Comparison of ENCODE assay signal across 1 cellular context in the genomic region with DNA sequence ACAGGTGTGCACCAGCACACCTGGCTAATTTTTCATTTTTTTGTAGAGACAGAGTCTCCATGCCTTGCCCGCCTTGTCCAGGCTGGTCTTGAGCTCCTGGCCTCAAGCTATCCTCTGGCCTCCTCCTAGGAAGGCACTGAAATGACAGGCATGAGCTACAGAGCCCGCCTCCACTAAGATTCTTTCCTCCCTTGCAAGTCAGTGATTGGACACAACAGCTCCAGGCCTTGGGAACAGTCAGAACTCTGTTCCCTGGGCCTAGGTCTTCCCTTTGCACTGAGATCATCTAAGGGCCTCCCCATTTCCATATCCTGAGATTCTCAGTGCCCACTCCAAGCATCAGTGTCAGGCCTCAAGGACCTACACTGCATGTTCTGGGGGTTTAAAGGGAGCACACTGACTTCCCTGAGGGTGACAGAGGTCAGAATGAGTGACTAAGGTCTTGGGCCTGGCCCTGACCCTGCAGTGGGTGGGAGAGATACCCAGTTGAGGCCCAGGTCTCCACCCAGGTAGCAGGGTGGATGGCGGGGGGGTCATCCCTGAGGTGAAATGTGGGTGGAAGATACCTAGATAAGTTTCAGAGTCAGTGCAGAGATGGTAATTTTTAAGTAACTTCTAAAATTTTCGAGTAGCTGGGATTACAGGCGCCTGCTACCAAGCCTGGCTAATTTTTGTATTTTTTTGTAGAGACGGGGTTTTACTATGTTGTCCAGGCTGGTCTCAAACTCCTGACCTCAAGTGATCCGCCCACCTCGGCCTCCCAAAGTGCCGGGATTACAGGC.
A peak's percentile ranks its signal among the peaks of the same experiment; 100 is the strongest.
TF ChIP-seq lines count a peak whose summit lies in the region.

No MANE protein-coding gene starts in this region.

TF ChIP-seq in K562, 482 proteins besides CTCF, POLR2A, EP300 and RAD21 (continues in another document):
- TF ChIP-seq MIER1 (IDR thresholded peaks at IDR 0.05; ENCODE audit: low read depth) (no peak), TAF15 (IDR thresholded peaks at IDR 0.05; ENCODE audit: low read depth, low read length) (no peak), DNMT1 (IDR thresholded peaks at IDR 0.05) (no peak), MXI1 (IDR thresholded peaks at IDR 0.05; ENCODE audit: low read depth, low read length) (no peak), ZBTB2 (IDR thresholded peaks at IDR 0.05) (no peak), ZNF3 (CRISPR knock-in tag; IDR thresholded peaks at IDR 0.05) (no peak), KDM2B (CRISPR knock-in tag; IDR thresholded peaks at IDR 0.05) (no peak), SMAD3 (CRISPR knock-in tag; conservative IDR thresholded peaks at IDR 0.05) (no peak), EGR1 (conservative IDR thresholded peaks at IDR 0.05) (peak; percentile 70), SMARCE1 (IDR thresholded peaks at IDR 0.05) (no peak), HMBOX1 (IDR thresholded peaks at IDR 0.05) (0 out of 2 replicates have a peak, but pooled peaks have one; percentile 12), NFIX (CRISPR knock-in tag; IDR thresholded peaks at IDR 0.05; ENCODE audit: low read depth) (no peak), E2F1 (CRISPR knock-in tag; IDR thresholded peaks at IDR 0.05) (no peak), MEF2D (tag; conservative IDR thresholded peaks at IDR 0.05; ENCODE audit: low read depth) (no peak), STAG1 (CRISPR knock-in tag; IDR thresholded peaks at IDR 0.05; ENCODE audit: borderline replicate concordance) (no peak), NFRKB (IDR thresholded peaks at IDR 0.05; ENCODE audit: low read depth) (peak; percentile 26; the same call in 1 of the 2 replicates), NCOR1 (IDR thresholded peaks at IDR 0.05) (no peak), ZBTB49 (CRISPR knock-in tag; IDR thresholded peaks at IDR 0.05; ENCODE audit: borderline replicate concordance) (no peak), FIP1L1 (IDR thresholded peaks at IDR 0.05; ENCODE audit: low read depth, low read length, poor library complexity, severe bottlenecking) (no peak), ARID2 (IDR thresholded peaks at IDR 0.05) (no peak), ETV1 (tag; conservative IDR thresholded peaks at IDR 0.05; ENCODE audit: low read depth) (no peak), TCF3 (CRISPR knock-in tag; IDR thresholded peaks at IDR 0.05) (no peak), ETS2 (tag; IDR thresholded peaks at IDR 0.05; ENCODE audit: borderline replicate concordance, poor library complexity, severe bottlenecking) (no peak), CBFA2T3 (IDR thresholded peaks at IDR 0.05) (peak; percentile 41; the same call in 1 of the 2 replicates), PRMT5 (CRISPR knock-in tag; IDR thresholded peaks at IDR 0.05) (no peak), ARID4B (CRISPR knock-in tag; IDR thresholded peaks at IDR 0.05) (0 out of 2 replicates have a peak, but pooled peaks have one; percentile 24), CHD2 (IDR thresholded peaks at IDR 0.05; ENCODE audit: low read depth, low read length) (no peak), MBD2 (IDR thresholded peaks at IDR 0.05; ENCODE audit: borderline replicate concordance, low read depth) (no peak), MEIS2 (IDR thresholded peaks at IDR 0.05; ENCODE audit: partially characterized antibody) (no peak), E2F4 (CRISPR knock-in tag; IDR thresholded peaks at IDR 0.05; ENCODE audit: low read depth) (no peak), LEF1 (IDR thresholded peaks at IDR 0.05) (no peak), CHD4 (IDR thresholded peaks at IDR 0.05; ENCODE audit: insufficient read depth, insufficient replicate concordance, low read depth, low read length, poor library complexity, severe bottlenecking) (no peak), FOSL1 (tag; conservative IDR thresholded peaks at IDR 0.05) (no peak)
- TF ChIP-seq, protein P1, sequence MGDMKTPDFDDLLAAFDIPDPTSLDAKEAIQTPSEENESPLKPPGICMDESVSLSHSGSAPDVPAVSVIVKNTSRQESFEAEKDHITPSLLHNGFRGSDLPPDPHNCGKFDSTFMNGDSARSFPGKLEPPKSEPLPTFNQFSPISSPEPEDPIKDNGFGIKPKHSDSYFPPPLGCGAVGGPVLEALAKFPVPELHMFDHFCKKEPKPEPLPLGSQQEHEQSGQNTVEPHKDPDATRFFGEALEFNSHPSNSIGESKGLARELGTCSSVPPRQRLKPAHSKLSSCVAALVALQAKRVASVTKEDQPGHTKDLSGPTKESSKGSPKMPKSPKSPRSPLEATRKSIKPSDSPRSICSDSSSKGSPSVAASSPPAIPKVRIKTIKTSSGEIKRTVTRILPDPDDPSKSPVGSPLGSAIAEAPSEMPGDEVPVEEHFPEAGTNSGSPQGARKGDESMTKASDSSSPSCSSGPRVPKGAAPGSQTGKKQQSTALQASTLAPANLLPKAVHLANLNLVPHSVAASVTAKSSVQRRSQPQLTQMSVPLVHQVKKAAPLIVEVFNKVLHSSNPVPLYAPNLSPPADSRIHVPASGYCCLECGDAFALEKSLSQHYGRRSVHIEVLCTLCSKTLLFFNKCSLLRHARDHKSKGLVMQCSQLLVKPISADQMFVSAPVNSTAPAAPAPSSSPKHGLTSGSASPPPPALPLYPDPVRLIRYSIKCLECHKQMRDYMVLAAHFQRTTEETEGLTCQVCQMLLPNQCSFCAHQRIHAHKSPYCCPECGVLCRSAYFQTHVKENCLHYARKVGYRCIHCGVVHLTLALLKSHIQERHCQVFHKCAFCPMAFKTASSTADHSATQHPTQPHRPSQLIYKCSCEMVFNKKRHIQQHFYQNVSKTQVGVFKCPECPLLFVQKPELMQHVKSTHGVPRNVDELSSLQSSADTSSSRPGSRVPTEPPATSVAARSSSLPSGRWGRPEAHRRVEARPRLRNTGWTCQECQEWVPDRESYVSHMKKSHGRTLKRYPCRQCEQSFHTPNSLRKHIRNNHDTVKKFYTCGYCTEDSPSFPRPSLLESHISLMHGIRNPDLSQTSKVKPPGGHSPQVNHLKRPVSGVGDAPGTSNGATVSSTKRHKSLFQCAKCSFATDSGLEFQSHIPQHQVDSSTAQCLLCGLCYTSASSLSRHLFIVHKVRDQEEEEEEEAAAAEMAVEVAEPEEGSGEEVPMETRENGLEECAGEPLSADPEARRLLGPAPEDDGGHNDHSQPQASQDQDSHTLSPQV (IDR thresholded peaks at IDR 0.05): peak; percentile 68; the same call in 1 of the 2 replicates
- TF ChIP-seq, protein P2, sequence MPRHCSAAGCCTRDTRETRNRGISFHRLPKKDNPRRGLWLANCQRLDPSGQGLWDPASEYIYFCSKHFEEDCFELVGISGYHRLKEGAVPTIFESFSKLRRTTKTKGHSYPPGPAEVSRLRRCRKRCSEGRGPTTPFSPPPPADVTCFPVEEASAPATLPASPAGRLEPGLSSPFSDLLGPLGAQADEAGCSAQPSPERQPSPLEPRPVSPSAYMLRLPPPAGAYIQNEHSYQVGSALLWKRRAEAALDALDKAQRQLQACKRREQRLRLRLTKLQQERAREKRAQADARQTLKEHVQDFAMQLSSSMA (CRISPR knock-in tag; IDR thresholded peaks at IDR 0.05): no peak
- TF ChIP-seq, protein P3, sequence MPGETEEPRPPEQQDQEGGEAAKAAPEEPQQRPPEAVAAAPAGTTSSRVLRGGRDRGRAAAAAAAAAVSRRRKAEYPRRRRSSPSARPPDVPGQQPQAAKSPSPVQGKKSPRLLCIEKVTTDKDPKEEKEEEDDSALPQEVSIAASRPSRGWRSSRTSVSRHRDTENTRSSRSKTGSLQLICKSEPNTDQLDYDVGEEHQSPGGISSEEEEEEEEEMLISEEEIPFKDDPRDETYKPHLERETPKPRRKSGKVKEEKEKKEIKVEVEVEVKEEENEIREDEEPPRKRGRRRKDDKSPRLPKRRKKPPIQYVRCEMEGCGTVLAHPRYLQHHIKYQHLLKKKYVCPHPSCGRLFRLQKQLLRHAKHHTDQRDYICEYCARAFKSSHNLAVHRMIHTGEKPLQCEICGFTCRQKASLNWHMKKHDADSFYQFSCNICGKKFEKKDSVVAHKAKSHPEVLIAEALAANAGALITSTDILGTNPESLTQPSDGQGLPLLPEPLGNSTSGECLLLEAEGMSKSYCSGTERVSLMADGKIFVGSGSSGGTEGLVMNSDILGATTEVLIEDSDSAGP (CRISPR knock-in tag; IDR thresholded peaks at IDR 0.05): no peak
- TF ChIP-seq, protein P4, sequence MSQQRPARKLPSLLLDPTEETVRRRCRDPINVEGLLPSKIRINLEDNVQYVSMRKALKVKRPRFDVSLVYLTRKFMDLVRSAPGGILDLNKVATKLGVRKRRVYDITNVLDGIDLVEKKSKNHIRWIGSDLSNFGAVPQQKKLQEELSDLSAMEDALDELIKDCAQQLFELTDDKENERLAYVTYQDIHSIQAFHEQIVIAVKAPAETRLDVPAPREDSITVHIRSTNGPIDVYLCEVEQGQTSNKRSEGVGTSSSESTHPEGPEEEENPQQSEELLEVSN (IDR thresholded peaks at IDR 0.05; ENCODE audit: borderline replicate concordance in 1 of 2, extremely low read depth in 1 of 2, insufficient read depth in 1 of 2, insufficient read length in 1 of 2, low read depth in 1 of 2, low read length in 1 of 2, poor library complexity in 1 of 2, severe bottlenecking in 1 of 2): peak in 1 of 2 experiments; percentile 49
